Comparison of ENCODE assay signal across 8 cellular contexts in the genomic region with DNA sequence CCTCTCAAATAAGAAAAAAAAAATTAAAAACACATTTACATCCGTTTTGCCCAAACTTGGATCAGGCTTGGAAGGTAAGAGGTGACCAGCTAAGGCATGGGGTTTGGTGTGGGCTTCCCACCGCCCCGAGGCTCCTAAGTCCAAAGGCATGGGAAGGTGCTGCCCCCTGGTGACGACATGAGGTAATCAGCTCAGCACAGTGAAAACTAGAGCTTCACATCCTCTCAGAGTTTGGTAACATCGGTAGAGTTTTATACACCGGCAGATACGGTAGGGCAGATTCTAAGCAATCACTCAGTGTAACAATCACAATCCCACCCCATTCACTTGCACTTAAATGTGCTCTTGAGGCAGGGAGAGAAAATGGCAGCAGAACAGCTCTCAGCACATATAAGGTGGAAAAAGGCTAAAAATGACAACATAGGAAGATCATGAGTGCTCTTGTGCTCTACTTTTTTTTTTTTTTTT.
DNase-seq lines count a peak whose midpoint lies in the region; ATAC-seq and TF ChIP-seq lines count a peak whose summit lies in the region.

No MANE protein-coding gene starts in this region.

- H3K27ac ChIP-seq in HUES48 (ENCODE audit: low read depth, low read length), result no peak overlapping the region
- peak overlapping the region; percentile 35; the same call in 1 of the 2 replicates for H3K27ac ChIP-seq in OCI-LY3 (ENCODE audit: low read length)

- peak; percentile 37 for DNase-seq in CMK (ENCODE audit: low read depth)
- DNase-seq in activated T-cell treated with anti-CD3 and anti-CD28 coated beads, Interleukin-2, amount 50 U/mL, for 1 hour, result peak; percentile 80
- DNase-seq in fibroblast of mammary gland (ENCODE audit: low read depth), result peak; percentile 67
- DNase-seq in stimulated activated naive CD4-positive, alpha-beta T cell treated with Interleukin-2 at 50 U/mL for 16 hours (lab: John Stamatoyannopoulos, UW), result peak; percentile 60

- no peaks in the 10 kb centered on the region for H3K9me3 ChIP-seq in HUES48 (ENCODE audit: control insufficient read depth, insufficient read depth, low read length)
- no peaks in the 10 kb centered on the region for H3K9me3 ChIP-seq in OCI-LY3 (ENCODE audit: insufficient read depth, low read length)

- H3K4me3 Mint-ChIP-seq in nephron, result no peak overlapping the region

- no peaks in the 10 kb centered on the region for H3K9me3 Mint-ChIP-seq in nephron

- no peaks in the 10 kb centered on the region for H3K27me3 Mint-ChIP-seq in nephron (ENCODE audit: low read depth)

- H3K27ac Mint-ChIP-seq in nephron, result no peak overlapping the region

- peak; percentile 92 for ATAC-seq in GM19463 (IDR thresholded peaks at IDR 0.05; ENCODE audit: unreplicated experiment)

- H3K4me1 ChIP-seq in HUES48 (ENCODE audit: control insufficient read depth, insufficient read depth, low read length) (peaks cover 17% of the 10 kb centered on the region; the same call in 1 of the 2 replicates), OCI-LY3 (ENCODE audit: low read length) (peaks cover 12% of the 10 kb centered on the region)

- H3K27me3 ChIP-seq in HUES48 (ENCODE audit: control insufficient read depth, insufficient read depth, low read length), result no peaks in the 10 kb centered on the region
- no peaks in the 10 kb centered on the region for H3K27me3 ChIP-seq in OCI-LY3 (ENCODE audit: low read depth, low read length)

- peak overlapping the region; percentile 56 for H3K4me2 ChIP-seq in OCI-LY3 (ENCODE audit: low read length)

- peaks cover 35% of the 10 kb centered on the region for H3K79me2 ChIP-seq in OCI-LY3 (ENCODE audit: low read length)

- H3K9ac ChIP-seq in HUES48 (ENCODE audit: low read depth, low read length) (peak overlapping the region; percentile 28; the same call in 1 of the 2 replicates), OCI-LY3 (ENCODE audit: low read length) (no peak overlapping the region)

- no peaks in the 10 kb centered on the region for H3K36me3 Mint-ChIP-seq in nephron (ENCODE audit: low read depth)

- H4K20me1 ChIP-seq in OCI-LY3 (ENCODE audit: insufficient read depth, low read length), result peaks cover 41% of the 10 kb centered on the region

- peak overlapping the region; percentile 64 for H3K4me3 ChIP-seq in HUES48 (ENCODE audit: low read depth, low read length)
- peak overlapping the region; percentile 35; the same call in 1 of the 2 replicates for H3K4me3 ChIP-seq in OCI-LY3 (ENCODE audit: low read length)
- H3K4me3 ChIP-seq in fibroblast of mammary gland (ENCODE audit: control insufficient read depth, low read depth, low read length), result no peak overlapping the region

- H2AFZ ChIP-seq in OCI-LY3 (ENCODE audit: low read depth, low read length), result no peak overlapping the region

- peak; percentile 88 for TF ChIP-seq CTCF in OCI-LY3 (IDR thresholded peaks at IDR 0.05; ENCODE audit: low read depth, low read length)
- peak; percentile 90 for TF ChIP-seq CTCF in fibroblast of mammary gland (conservative IDR thresholded peaks at IDR 0.05; ENCODE audit: control insufficient read depth, insufficient read depth, low read depth, low read length)
- peak; percentile 87 to 93 (median 93) for TF ChIP-seq CTCF in nephron (IDR thresholded peaks at IDR 0.05; ENCODE audit: unreplicated experiment in 3 of 3)

- H3K4me1 Mint-ChIP-seq in nephron, result no peaks in the 10 kb centered on the region

- H3K36me3 ChIP-seq in HUES48 (ENCODE audit: control insufficient read depth, insufficient read depth, low read length), result no peaks in the 10 kb centered on the region
- H3K36me3 ChIP-seq in OCI-LY3 (replicated peaks; ENCODE audit: low read depth, low read length), result peaks cover 33% of the 10 kb centered on the region
